8 cellular contexts compared by ENCODE assay signal in genomic region chr21:33640697-33641338, GRCh38. TPM values are rescaled to one million over a fixed set of nuclear protein-coding genes. Genes with fewer than 3 reads are reported as not detected.
DNase-seq lines count a peak whose midpoint lies in the region; ATAC-seq and TF ChIP-seq lines count a peak whose summit lies in the region.

No MANE protein-coding gene starts in this region.

- no peaks in the 10 kb centered on the region for H3K27me3 Mint-ChIP-seq in mesothelial cell of epicardium (ENCODE audit: low read depth)

- no peak for TF ChIP-seq CTCF in coronary artery (IDR thresholded peaks at IDR 0.05)
- no peak for TF ChIP-seq CTCF in mesothelial cell of epicardium (IDR thresholded peaks at IDR 0.05; ENCODE audit: unreplicated experiment)

- no peaks in the 10 kb centered on the region for H3K9me3 Mint-ChIP-seq in mesothelial cell of epicardium

- peaks cover 23% of the 10 kb centered on the region for H3K4me1 Mint-ChIP-seq in mesothelial cell of epicardium

- DNase-seq in SHP77 treated with DMSO at 0.1 percent for 48 hours (lab: John Stamatoyannopoulos, UW) (peak; percentile 31), SHP77 (lab: John Stamatoyannopoulos, UW) (no peak), NCI-H345 treated with DMSO at 0.1 percent for 48 hours (lab: John Stamatoyannopoulos, UW; ENCODE audit: unreplicated experiment) (peak; percentile 74), coronary artery (ENCODE audit: low spot score) (no peak), mesothelial cell of epicardium (ENCODE audit: low spot score in 2 of 2, unreplicated experiment in 2 of 2) (no peak), HT-29 (ENCODE audit: low spot score) (no peak), AML-193 (lab: John Stamatoyannopoulos, UW) (no peak)

- H3K36me3 Mint-ChIP-seq in mesothelial cell of epicardium, result peaks cover 9% of the 10 kb centered on the region

- H3K4me3 ChIP-seq in coronary artery, result peak overlapping the region; percentile 92

- H3K27ac Mint-ChIP-seq in mesothelial cell of epicardium, result peak overlapping the region; percentile 98

- H3K27ac ChIP-seq in coronary artery, result peak overlapping the region; percentile 87 to 96

- no peak for ATAC-seq in GM18909 (IDR thresholded peaks at IDR 0.05; ENCODE audit: poor library complexity, unreplicated experiment)

- H3K4me3 Mint-ChIP-seq in mesothelial cell of epicardium, result peak overlapping the region; percentile 81

RNA-seq across cellular contexts. Expression of gene CRYZL1, which starts 0.7 kb away (rescaled TPM):
- total RNA-seq in mesothelial cell of epicardium, result 63.0 to 68.3 TPM (median 65.1 TPM) in 3 replicates
- 3.4 and 8.1 TPM in 2 replicates for total RNA-seq in HT-29 (2014; rRNA removed; shearing (Covaris generic))

RNA-seq across cellular contexts. Expression of gene ITSN1, which starts 1.5 kb away (rescaled TPM):
- total RNA-seq in mesothelial cell of epicardium, result 66.6 to 77.5 TPM (median 74.3 TPM) in 3 replicates
- 12.4 and 19.6 TPM in 2 replicates for total RNA-seq in HT-29 (2014; rRNA removed; shearing (Covaris generic))

RNA-seq across cellular contexts. Expression of gene DONSON, which starts 52.3 kb away (rescaled TPM):
- total RNA-seq in mesothelial cell of epicardium, result 16.4 to 21.8 TPM (median 20.0 TPM) in 3 replicates
- 19.4 and 21.7 TPM in 2 replicates for total RNA-seq in HT-29 (2014; rRNA removed; shearing (Covaris generic))

Comparison
In these comparisons a context has a peak if more than half of its experiments do, and no peak if none do; other contexts are left out.
1. DNase-seq: peak in SHP77 treated with DMSO at 0.1 percent for 48 hours (single experiment) and NCI-H345 treated with DMSO at 0.1 percent for 48 hours (single experiment); none in SHP77 (0 of 2), coronary artery (single experiment), mesothelial cell of epicardium (0 of 2), HT-29 (single experiment) and AML-193 (0 of 2).